1 cellular context compared by ENCODE assay signal in the genomic region with DNA sequence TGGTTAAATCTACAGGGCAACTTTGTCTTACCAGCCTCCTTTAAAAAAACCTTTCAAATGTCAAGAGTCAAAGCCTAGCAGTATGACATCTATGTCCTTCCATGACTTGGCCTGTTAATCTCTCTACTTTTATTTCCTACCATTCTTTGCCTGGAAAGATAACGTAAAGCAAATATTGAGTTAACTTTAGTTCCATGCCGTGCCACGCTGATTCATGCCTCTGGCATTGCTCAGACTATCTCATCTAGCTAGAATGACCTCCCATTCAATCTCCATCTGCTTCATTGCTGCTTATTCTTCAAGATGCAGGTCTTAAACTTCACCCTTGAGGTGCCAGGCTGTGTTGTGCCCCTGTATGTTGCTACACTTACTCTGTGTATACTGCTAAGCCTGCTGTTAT.
TF ChIP-seq lines count a peak whose summit lies in the region.

No MANE protein-coding gene starts in this region.

TF ChIP-seq in HepG2, 621 proteins besides CTCF, POLR2A, EP300 and RAD21 (continued from another document):
- TF ChIP-seq ZNF597 (CRISPR knock-in tag; IDR thresholded peaks at IDR 0.05) (no peak), PRDM15 (CRISPR knock-in tag; IDR thresholded peaks at IDR 0.05) (no peak), SKIL (CRISPR knock-in tag; IDR thresholded peaks at IDR 0.05; ENCODE audit: borderline replicate concordance) (no peak), ZBTB44 (CRISPR knock-in tag; IDR thresholded peaks at IDR 0.05) (no peak), ARNT (IDR thresholded peaks at IDR 0.05) (no peak), ZC3H13 (CRISPR knock-in tag; IDR thresholded peaks at IDR 0.05) (no peak), HDAC2 (CRISPR knock-in tag; IDR thresholded peaks at IDR 0.05) (no peak), ETV6 (CRISPR knock-in tag; conservative IDR thresholded peaks at IDR 0.05) (no peak)
- TF ChIP-seq, protein P1, sequence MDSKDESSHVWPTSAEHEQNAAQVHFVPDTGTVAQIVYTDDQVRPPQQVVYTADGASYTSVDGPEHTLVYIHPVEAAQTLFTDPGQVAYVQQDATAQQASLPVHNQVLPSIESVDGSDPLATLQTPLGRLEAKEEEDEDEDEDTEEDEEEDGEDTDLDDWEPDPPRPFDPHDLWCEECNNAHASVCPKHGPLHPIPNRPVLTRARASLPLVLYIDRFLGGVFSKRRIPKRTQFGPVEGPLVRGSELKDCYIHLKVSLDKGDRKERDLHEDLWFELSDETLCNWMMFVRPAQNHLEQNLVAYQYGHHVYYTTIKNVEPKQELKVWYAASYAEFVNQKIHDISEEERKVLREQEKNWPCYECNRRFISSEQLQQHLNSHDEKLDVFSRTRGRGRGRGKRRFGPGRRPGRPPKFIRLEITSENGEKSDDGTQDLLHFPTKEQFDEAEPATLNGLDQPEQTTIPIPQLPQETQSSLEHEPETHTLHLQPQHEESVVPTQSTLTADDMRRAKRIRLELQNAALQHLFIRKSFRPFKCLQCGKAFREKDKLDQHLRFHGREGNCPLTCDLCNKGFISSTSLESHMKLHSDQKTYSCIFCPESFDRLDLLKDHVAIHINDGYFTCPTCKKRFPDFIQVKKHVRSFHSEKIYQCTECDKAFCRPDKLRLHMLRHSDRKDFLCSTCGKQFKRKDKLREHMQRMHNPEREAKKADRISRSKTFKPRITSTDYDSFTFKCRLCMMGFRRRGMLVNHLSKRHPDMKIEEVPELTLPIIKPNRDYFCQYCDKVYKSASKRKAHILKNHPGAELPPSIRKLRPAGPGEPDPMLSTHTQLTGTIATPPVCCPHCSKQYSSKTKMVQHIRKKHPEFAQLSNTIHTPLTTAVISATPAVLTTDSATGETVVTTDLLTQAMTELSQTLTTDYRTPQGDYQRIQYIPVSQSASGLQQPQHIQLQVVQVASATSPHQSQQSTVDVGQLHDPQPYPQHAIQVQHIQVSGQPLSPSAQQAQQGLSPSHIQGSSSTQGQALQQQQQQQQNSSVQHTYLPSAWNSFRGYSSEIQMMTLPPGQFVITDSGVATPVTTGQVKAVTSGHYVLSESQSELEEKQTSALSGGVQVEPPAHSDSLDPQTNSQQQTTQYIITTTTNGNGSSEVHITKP (CRISPR knock-in tag; IDR thresholded peaks at IDR 0.05; ENCODE audit: low read depth): no peak
- TF ChIP-seq, protein P2, sequence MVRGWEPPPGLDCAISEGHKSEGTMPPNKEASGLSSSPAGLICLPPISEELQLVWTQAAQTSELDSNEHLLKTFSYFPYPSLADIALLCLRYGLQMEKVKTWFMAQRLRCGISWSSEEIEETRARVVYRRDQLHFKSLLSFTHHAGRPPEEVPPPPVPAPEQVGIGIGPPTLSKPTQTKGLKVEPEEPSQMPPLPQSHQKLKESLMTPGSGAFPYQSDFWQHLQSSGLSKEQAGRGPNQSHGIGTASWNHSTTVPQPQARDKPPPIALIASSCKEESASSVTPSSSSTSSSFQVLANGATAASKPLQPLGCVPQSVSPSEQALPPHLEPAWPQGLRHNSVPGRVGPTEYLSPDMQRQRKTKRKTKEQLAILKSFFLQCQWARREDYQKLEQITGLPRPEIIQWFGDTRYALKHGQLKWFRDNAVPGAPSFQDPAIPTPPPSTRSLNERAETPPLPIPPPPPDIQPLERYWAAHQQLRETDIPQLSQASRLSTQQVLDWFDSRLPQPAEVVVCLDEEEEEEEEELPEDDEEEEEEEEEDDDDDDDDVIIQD (CRISPR knock-in tag; IDR thresholded peaks at IDR 0.05; ENCODE audit: low read depth): no peak
